In the genomic region with DNA sequence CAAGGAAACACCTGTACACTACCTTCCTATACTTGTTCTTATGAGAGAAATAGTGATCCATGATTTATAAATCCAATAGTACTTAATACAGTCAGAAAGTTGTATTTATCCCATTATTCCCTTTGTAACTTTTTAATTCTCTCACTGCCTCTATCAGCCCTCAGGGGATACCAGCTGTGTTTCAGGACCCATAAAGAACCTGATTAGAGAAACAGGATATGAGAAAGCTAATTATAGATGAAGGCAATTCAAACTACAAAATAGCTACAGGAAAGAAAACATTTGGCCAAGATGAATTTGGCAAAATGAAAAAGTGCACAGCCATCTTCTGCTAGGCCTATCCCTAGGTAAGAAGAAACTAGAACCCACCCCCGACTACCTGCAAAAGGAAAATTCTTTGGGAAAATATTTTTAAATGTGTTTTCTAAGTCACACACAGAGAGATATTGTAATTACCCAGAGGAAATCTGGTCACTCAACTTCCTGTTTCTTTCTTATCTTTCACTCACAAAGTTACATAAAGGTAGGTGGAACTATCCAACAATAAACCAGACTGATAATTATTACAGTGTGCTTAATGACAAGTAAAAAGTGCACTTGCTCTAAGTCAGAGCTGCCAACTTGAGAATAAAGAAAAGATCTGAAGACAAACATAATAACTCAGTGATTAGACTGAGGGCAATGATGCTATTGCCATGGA, we compare ENCODE assay signal across 1 cellular context.
TF ChIP-seq lines count a peak whose summit lies in the region.

No MANE protein-coding gene starts in this region.

TF ChIP-seq in SK-N-SH treated with all-trans-retinoic acid at 6 μM for 48 hours, 23 proteins besides CTCF, POLR2A, EP300 and RAD21 (continued from another document):
- TF ChIP-seq POU6F1 (CRISPR knock-in tag; IDR thresholded peaks at IDR 0.05; ENCODE audit: borderline replicate concordance, low read depth) (no peak), RARB (CRISPR knock-in tag; IDR thresholded peaks at IDR 0.05) (no peak), CSDC2 (CRISPR knock-in tag; IDR thresholded peaks at IDR 0.05) (no peak), ISL1 (CRISPR knock-in tag; IDR thresholded peaks at IDR 0.05) (no peak), CSRNP3 (CRISPR knock-in tag; IDR thresholded peaks at IDR 0.05) (no peak), ZFP30 (CRISPR knock-in tag; IDR thresholded peaks at IDR 0.05) (no peak), ZNF565 (CRISPR knock-in tag; conservative IDR thresholded peaks at IDR 0.05; ENCODE audit: low read depth) (no peak)
